In genomic region chr1:11944358-11944981, GRCh38 we compare ENCODE assay signal across 1 cellular context.
TF ChIP-seq lines count a peak whose summit lies in the region.

No MANE protein-coding gene starts in this region.

TF ChIP-seq in GM23338, 12 proteins besides CTCF, POLR2A, EP300 and RAD21 (continued from another document):
- TF ChIP-seq, protein P1, sequence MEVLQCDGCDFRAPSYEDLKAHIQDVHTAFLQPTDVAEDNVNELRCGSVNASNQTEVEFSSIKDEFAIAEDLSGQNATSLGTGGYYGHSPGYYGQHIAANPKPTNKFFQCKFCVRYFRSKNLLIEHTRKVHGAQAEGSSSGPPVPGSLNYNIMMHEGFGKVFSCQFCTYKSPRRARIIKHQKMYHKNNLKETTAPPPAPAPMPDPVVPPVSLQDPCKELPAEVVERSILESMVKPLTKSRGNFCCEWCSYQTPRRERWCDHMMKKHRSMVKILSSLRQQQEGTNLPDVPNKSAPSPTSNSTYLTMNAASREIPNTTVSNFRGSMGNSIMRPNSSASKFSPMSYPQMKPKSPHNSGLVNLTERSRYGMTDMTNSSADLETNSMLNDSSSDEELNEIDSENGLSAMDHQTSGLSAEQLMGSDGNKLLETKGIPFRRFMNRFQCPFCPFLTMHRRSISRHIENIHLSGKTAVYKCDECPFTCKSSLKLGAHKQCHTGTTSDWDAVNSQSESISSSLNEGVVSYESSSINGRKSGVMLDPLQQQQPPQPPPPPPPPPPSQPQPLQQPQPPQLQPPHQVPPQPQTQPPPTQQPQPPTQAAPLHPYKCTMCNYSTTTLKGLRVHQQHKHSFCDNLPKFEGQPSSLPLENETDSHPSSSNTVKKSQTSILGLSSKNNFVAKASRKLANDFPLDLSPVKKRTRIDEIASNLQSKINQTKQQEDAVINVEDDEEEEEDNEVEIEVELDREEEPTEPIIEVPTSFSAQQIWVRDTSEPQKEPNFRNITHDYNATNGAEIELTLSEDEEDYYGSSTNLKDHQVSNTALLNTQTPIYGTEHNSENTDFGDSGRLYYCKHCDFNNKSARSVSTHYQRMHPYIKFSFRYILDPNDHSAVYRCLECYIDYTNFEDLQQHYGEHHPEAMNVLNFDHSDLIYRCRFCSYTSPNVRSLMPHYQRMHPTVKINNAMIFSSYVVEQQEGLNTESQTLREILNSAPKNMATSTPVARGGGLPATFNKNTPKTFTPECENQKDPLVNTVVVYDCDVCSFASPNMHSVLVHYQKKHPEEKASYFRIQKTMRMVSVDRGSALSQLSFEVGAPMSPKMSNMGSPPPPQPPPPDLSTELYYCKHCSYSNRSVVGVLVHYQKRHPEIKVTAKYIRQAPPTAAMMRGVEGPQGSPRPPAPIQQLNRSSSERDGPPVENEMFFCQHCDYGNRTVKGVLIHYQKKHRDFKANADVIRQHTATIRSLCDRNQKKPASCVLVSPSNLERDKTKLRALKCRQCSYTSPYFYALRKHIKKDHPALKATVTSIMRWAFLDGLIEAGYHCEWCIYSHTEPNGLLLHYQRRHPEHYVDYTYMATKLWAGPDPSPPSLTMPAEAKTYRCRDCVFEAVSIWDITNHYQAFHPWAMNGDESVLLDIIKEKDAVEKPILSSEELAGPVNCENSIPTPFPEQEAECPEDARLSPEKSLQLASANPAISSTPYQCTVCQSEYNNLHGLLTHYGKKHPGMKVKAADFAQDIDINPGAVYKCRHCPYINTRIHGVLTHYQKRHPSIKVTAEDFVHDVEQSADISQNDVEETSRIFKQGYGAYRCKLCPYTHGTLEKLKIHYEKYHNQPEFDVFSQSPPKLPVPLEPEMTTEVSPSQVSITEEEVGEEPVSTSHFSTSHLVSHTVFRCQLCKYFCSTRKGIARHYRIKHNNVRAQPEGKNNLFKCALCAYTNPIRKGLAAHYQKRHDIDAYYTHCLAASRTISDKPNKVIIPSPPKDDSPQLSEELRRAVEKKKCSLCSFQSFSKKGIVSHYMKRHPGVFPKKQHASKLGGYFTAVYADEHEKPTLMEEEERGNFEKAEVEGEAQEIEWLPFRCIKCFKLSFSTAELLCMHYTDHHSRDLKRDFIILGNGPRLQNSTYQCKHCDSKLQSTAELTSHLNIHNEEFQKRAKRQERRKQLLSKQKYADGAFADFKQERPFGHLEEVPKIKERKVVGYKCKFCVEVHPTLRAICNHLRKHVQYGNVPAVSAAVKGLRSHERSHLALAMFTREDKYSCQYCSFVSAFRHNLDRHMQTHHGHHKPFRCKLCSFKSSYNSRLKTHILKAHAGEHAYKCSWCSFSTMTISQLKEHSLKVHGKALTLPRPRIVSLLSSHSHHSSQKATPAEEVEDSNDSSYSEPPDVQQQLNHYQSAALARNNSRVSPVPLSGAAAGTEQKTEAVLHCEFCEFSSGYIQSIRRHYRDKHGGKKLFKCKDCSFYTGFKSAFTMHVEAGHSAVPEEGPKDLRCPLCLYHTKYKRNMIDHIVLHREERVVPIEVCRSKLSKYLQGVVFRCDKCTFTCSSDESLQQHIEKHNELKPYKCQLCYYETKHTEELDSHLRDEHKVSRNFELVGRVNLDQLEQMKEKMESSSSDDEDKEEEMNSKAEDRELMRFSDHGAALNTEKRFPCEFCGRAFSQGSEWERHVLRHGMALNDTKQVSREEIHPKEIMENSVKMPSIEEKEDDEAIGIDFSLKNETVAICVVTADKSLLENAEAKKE (CRISPR knock-in tag; IDR thresholded peaks at IDR 0.05): no peak
- TF ChIP-seq ZNF331 (CRISPR knock-in tag; IDR thresholded peaks at IDR 0.05; ENCODE audit: low read depth) (no peak), CREB1 (CRISPR knock-in tag; IDR thresholded peaks at IDR 0.05; ENCODE audit: low read depth) (no peak), EZH2 (IDR thresholded peaks at IDR 0.05; ENCODE audit: low read depth, unreplicated experiment) (no peak)
